ENCODE assay signal across 24 cellular contexts in the genomic region with DNA sequence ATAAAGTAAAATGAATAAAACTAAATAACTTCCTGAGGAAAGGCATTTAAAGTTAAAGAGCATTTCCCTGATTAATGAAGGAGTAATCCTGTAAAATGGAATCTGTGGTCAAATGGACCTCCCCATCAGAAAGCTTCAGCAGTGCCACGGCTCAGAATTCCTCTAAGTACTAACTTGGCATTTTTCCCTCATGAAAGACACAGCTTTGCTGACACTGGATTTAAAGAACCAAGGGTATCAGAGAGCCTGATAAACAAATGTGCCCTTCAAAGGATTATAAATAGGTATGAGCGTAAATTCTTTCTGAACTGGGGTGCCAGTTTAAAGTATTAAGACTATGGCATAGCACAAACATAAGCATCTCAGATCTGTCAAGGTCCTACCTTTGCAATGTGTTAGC. TPM values are rescaled to one million over a fixed set of nuclear protein-coding genes. Genes with fewer than 3 reads are reported as not detected.
DNase-seq lines count a peak whose midpoint lies in the region; ATAC-seq and TF ChIP-seq lines count a peak whose summit lies in the region.
"Had no signal": no experiment of that assay in that cellular context is flagged by ENCODE, and none has a peak within 500 bp of the region (broad histone marks: within the 10 kb centered on the region; RNA-seq: fewer than 3 reads in every experiment).

No MANE protein-coding gene starts in this region.

- 57% methylated on average over 2 of the region's 2 CpGs for WGBS in right cardiac atrium

- TF ChIP-seq CTCF in GM23338 (conservative IDR thresholded peaks at IDR 0.05; ENCODE audit: low read depth in 2 of 2) (no peak), retinal pigment epithelial cell (conservative IDR thresholded peaks at IDR 0.05; ENCODE audit: low read depth, low read length) (no peak)

- no peaks in the 10 kb centered on the region for H3F3A ChIP-seq in GM23338 (replicated peaks; ENCODE audit: low read depth)

- H3K36me3 ChIP-seq in GM23338 (ENCODE audit: insufficient read depth): no peaks in the 10 kb centered on the region
- no peaks in the 10 kb centered on the region for H3K36me3 ChIP-seq in SJCRH30
- H3K36me3 ChIP-seq: BLaER1 treated with 17β-estradiol and CSF1 and Interleukin-3, amounts not matched to agents 10 nM and 100 nM had no signal

- no peak for DNase-seq in Right ventricle myocardium superior
- no peak for DNase-seq in right cardiac atrium
- DNase-seq in GM23338 (ENCODE audit: low spot score): no peak
- peak; percentile 29 for DNase-seq in NCI-H82 treated with DMSO at 0.1 percent for 48 hours (lab: John Stamatoyannopoulos, UW; ENCODE audit: unreplicated experiment)
- DNase-seq in retinal pigment epithelial cell (ENCODE audit: low read depth): peak; percentile 74
- DNase-seq in SJCRH30: no peak
- DNase-seq: AML-193; CD4-positive, alpha-beta T cell; COR-L47; GDM1; NCI-H1105; NCI-H1436 treated with DMSO at 0.1 percent for 48 hours; NCI-H187 treated with DMSO at 0.1 percent for 48 hours; NCI-H2171 treated with DMSO at 0.1 percent for 48 hours; NCI-H345; NCI-H524; NK-92 treated with Interleukin-12 subunit alpha and Interleukin-12 subunit beta, amount 100 ng/mL, for 24 hours; PC-3; SHP77 had no signal

- H2AFZ ChIP-seq in GM23338: no peak overlapping the region

- no peak overlapping the region for H3K4me2 ChIP-seq in GM23338
- H3K4me2 ChIP-seq: BLaER1 treated with 17β-estradiol and CSF1 and Interleukin-3, amounts not matched to agents 10 nM and 100 nM had no signal

- no peak overlapping the region for H3K4me3 Mint-ChIP-seq in GM23338
- H3K4me3 Mint-ChIP-seq: CD4-positive, alpha-beta T cell; IgD-negative memory B cell had no signal

- no peaks in the 10 kb centered on the region; the same call in 1 of the 2 replicates for H3K79me2 ChIP-seq in GM23338 (replicated peaks; ENCODE audit: insufficient read depth)

- H3K27ac ChIP-seq in right cardiac atrium (ENCODE audit: low read length) (no peak overlapping the region), GM23338 (ENCODE audit: low read depth) (peak overlapping the region; percentile 5; the same call in 1 of the 2 replicates), SJCRH30 (no peak overlapping the region)
- H3K27ac ChIP-seq: BLaER1 treated with 17β-estradiol and CSF1 and Interleukin-3, amounts not matched to agents 10 nM and 100 nM had no signal

- H3K27ac Mint-ChIP-seq in GM23338: no peak overlapping the region
- H3K27ac Mint-ChIP-seq: CD4-positive, alpha-beta T cell; IgD-negative memory B cell had no signal

- H3K4me1 ChIP-seq in right cardiac atrium (ENCODE audit: control insufficient read depth, insufficient read depth, low read length) (peaks cover 2% of the 10 kb centered on the region), GM23338 (ENCODE audit: insufficient read depth) (peaks cover 23% of the 10 kb centered on the region), SJCRH30 (no peaks in the 10 kb centered on the region)
- H3K4me1 ChIP-seq: BLaER1 treated with 17β-estradiol and CSF1 and Interleukin-3, amounts not matched to agents 10 nM and 100 nM had no signal

- H3K9me3 Mint-ChIP-seq in GM23338: peaks cover 5% of the 10 kb centered on the region; the same call in 2 of the 3 replicates

- H4K20me1 ChIP-seq in GM23338 (replicated peaks; ENCODE audit: insufficient read depth): no peaks in the 10 kb centered on the region
- H4K20me1 ChIP-seq: BLaER1 treated with 17β-estradiol and CSF1 and Interleukin-3, amounts not matched to agents 10 nM and 100 nM had no signal

- no peaks in the 10 kb centered on the region for H3K9me3 ChIP-seq in right cardiac atrium (ENCODE audit: control insufficient read depth, low read length)
- no peaks in the 10 kb centered on the region for H3K9me3 ChIP-seq in SJCRH30 (replicated peaks)
- H3K9me3 ChIP-seq: BLaER1 treated with 17β-estradiol and CSF1 and Interleukin-3, amounts not matched to agents 10 nM and 100 nM had no signal

- H3K9me2 ChIP-seq in GM23338 (ENCODE audit: insufficient read depth): no peaks in the 10 kb centered on the region

- H3K36me3 Mint-ChIP-seq in GM23338 (ENCODE audit: low read depth): peaks cover 5% of the 10 kb centered on the region; the same call in 1 of the 3 replicates
- H3K36me3 Mint-ChIP-seq: IgD-negative memory B cell had no signal

- H3K27me3 ChIP-seq in right cardiac atrium (ENCODE audit: control insufficient read depth, insufficient read depth): no peaks in the 10 kb centered on the region
- no peaks in the 10 kb centered on the region for H3K27me3 ChIP-seq in GM23338 (ENCODE audit: insufficient read depth)
- no peaks in the 10 kb centered on the region for H3K27me3 ChIP-seq in SJCRH30
- H3K27me3 ChIP-seq: BLaER1 treated with 17β-estradiol and CSF1 and Interleukin-3, amounts not matched to agents 10 nM and 100 nM had no signal

- ATAC-seq in Right ventricle myocardium superior (ENCODE audit: poor library complexity) (peak; percentile 75), right cardiac atrium (no peak), GM23338 (no peak), GM18907 (IDR thresholded peaks at IDR 0.05; ENCODE audit: unreplicated experiment) (no peak)
- ATAC-seq: GM12878, PC-3 had no signal

- peaks cover 13% of the 10 kb centered on the region for H3K4me1 Mint-ChIP-seq in GM23338
- H3K4me1 Mint-ChIP-seq: IgD-negative memory B cell had no signal

- intact Hi-C loops in Right ventricle myocardium superior (cut with DNase I): no loop called here
- intact Hi-C loops in right cardiac atrium (cut with DNase I): no loop called here

- H3K4me3 ChIP-seq in right cardiac atrium (ENCODE audit: low read length) (no peak overlapping the region), GM23338 (no peak overlapping the region), retinal pigment epithelial cell (ENCODE audit: low read length) (no peak overlapping the region), SJCRH30 (no peak overlapping the region)
- H3K4me3 ChIP-seq: BLaER1 treated with 17β-estradiol and CSF1 and Interleukin-3, amounts not matched to agents 10 nM and 100 nM; GM12878 had no signal

- H3K27me3 Mint-ChIP-seq in GM23338 (ENCODE audit: insufficient read depth, low read depth, poor library complexity): no peaks in the 10 kb centered on the region
- H3K27me3 Mint-ChIP-seq: CD4-positive, alpha-beta T cell; IgD-negative memory B cell had no signal

TF ChIP-seq in GM23338, 12 proteins besides CTCF, POLR2A, EP300 and RAD21 (continues in another document):
- TF ChIP-seq EZH2phosphoT487 (IDR thresholded peaks at IDR 0.05; ENCODE audit: unreplicated experiment) (no peak), CREB1 (CRISPR knock-in tag; IDR thresholded peaks at IDR 0.05; ENCODE audit: low read depth) (no peak), ZNF114 (CRISPR knock-in tag; IDR thresholded peaks at IDR 0.05) (no peak), EZH2 (IDR thresholded peaks at IDR 0.05; ENCODE audit: low read depth, unreplicated experiment) (no peak), POLR2AphosphoS5 (IDR thresholded peaks at IDR 0.05; ENCODE audit: low read depth) (no peak), NANOG (IDR thresholded peaks at IDR 0.05; ENCODE audit: borderline replicate concordance) (no peak), STAT1 (IDR thresholded peaks at IDR 0.05; ENCODE audit: unreplicated experiment) (no peak), JUNB (IDR thresholded peaks at IDR 0.05; ENCODE audit: unreplicated experiment) (no peak)
- TF ChIP-seq, protein P1, sequence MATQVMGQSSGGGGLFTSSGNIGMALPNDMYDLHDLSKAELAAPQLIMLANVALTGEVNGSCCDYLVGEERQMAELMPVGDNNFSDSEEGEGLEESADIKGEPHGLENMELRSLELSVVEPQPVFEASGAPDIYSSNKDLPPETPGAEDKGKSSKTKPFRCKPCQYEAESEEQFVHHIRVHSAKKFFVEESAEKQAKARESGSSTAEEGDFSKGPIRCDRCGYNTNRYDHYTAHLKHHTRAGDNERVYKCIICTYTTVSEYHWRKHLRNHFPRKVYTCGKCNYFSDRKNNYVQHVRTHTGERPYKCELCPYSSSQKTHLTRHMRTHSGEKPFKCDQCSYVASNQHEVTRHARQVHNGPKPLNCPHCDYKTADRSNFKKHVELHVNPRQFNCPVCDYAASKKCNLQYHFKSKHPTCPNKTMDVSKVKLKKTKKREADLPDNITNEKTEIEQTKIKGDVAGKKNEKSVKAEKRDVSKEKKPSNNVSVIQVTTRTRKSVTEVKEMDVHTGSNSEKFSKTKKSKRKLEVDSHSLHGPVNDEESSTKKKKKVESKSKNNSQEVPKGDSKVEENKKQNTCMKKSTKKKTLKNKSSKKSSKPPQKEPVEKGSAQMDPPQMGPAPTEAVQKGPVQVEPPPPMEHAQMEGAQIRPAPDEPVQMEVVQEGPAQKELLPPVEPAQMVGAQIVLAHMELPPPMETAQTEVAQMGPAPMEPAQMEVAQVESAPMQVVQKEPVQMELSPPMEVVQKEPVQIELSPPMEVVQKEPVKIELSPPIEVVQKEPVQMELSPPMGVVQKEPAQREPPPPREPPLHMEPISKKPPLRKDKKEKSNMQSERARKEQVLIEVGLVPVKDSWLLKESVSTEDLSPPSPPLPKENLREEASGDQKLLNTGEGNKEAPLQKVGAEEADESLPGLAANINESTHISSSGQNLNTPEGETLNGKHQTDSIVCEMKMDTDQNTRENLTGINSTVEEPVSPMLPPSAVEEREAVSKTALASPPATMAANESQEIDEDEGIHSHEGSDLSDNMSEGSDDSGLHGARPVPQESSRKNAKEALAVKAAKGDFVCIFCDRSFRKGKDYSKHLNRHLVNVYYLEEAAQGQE (IDR thresholded peaks at IDR 0.05; ENCODE audit: unreplicated experiment): no peak
- TF ChIP-seq, protein P2, sequence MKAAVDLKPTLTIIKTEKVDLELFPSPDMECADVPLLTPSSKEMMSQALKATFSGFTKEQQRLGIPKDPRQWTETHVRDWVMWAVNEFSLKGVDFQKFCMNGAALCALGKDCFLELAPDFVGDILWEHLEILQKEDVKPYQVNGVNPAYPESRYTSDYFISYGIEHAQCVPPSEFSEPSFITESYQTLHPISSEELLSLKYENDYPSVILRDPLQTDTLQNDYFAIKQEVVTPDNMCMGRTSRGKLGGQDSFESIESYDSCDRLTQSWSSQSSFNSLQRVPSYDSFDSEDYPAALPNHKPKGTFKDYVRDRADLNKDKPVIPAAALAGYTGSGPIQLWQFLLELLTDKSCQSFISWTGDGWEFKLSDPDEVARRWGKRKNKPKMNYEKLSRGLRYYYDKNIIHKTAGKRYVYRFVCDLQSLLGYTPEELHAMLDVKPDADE (IDR thresholded peaks at IDR 0.05): no peak

RNA-seq across cellular contexts. Expression of a gene that starts 24.2 kb away (rescaled TPM):
- total RNA-seq in Right ventricle myocardium superior (0.22 TPM), right cardiac atrium (under 1 TPM; 0.25 to 0.61 (median 0.32) TPM)
- polyA plus RNA-seq in right cardiac atrium (0.09 TPM), GM23338 (2016; fragmentation: Nextera tagmentation; extraction: Ambion mirVana) (not detected in 2 replicates)
- 0.23 and 2.2 TPM in 2 replicates for total RNA-seq in GM23338 (2014; rRNA removed; shearing (Covaris generic))
- not detected in 2 replicates for total RNA-seq in SJCRH30 (2014; rRNA removed; shearing (Covaris generic))
- total RNA-seq: CD4-positive, alpha-beta T cell; T-helper 1 cell treated with Interleukin-12 subunit alpha and Interleukin-12 subunit beta and Interleukin-4 antibody, amounts not matched to agents 30 ng/mL and 1 ng/mL, for 36 hours had no signal
- polyA plus RNA-seq: IgD-negative memory B cell had no signal

RNA-seq across cellular contexts. Expression of a gene that starts 28.0 kb away (rescaled TPM):
- 0.51 TPM for total RNA-seq in Right ventricle myocardium superior
- total RNA-seq in right cardiac atrium: under 1 TPM; 0.21 to 0.39 (median 0.24) TPM
- 0.05 TPM for polyA plus RNA-seq in right cardiac atrium
- total RNA-seq in GM23338 (2014; rRNA removed; shearing (Covaris generic)): 1.1 and 2.0 TPM in 2 replicates
- not detected in 2 replicates for polyA plus RNA-seq in GM23338 (2016; fragmentation: Nextera tagmentation; extraction: Ambion mirVana)
- not detected in 2 replicates for total RNA-seq in SJCRH30 (2014; rRNA removed; shearing (Covaris generic))
- total RNA-seq: CD4-positive, alpha-beta T cell; GM12878; T-helper 1 cell treated with Interleukin-12 subunit alpha and Interleukin-12 subunit beta and Interleukin-4 antibody, amounts not matched to agents 30 ng/mL and 1 ng/mL, for 36 hours had no signal
- polyA plus RNA-seq: IgD-negative memory B cell had no signal

Comparison
In these comparisons a context has a peak if more than half of its experiments do, and no peak if none do; other contexts are left out.
1. DNase-seq: peak in NCI-H82 treated with DMSO at 0.1 percent for 48 hours (single experiment) and retinal pigment epithelial cell (single experiment); none in Right ventricle myocardium superior (single experiment), right cardiac atrium (0 of 3), GM23338 (single experiment) and SJCRH30 (0 of 2).